In the genomic region with DNA sequence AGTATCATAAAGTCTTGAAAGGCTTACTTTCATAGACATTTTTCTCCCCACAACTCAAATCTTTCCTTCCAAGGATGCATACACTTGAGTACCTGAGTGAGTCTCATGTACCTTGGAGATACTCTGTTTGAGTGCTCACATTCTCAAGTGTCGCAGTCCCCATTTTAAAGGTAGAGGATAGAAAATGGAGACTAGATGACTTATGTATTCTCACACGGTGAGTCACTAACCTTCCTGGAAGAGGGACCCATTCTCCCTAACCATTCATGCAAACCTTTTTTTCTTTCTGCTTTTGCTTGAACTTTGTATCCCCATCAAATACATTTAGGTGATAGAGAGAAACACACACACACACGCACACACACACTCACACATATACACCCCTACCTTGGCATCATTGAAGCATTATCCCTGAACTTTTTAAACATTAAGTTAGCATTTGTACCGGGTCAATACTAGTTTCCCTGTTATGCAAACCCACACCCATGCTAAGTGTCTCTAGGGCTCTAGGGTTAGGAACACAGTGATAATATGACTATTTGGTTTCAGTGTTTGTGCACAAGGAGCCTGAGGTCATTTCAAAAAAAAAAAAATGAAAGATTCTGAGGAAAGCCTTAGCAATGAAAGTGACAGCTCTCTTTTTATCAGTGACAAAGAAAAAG, we compare ENCODE assay signal across 11 cellular contexts.
DNase-seq lines count a peak whose midpoint lies in the region; ATAC-seq lines count a peak whose summit lies in the region.
"Had no signal": no experiment of that assay in that cellular context is flagged by ENCODE, and none has a peak within 500 bp of the region (broad histone marks: within the 10 kb centered on the region; RNA-seq: fewer than 3 reads in every experiment).

No MANE protein-coding gene starts in this region.

- DNase-seq in left lobe of liver (ENCODE audit: low spot score) (no peak), H4 (ENCODE audit: low spot score) (no peak), amygdala (lab: John Stamatoyannopoulos, UW) (no peak)
- DNase-seq in effector CD4-positive, alpha-beta T cell, result no peak
- DNase-seq: activated naive CD4-positive, alpha-beta T cell treated with Interleukin-2 at 50 U/mL for 16 hours; mesenchymal stem cell; substantia nigra; T-helper 17 cell had no signal

- ATAC-seq in GM19023 (IDR thresholded peaks at IDR 0.05; ENCODE audit: unreplicated experiment) (peak; percentile 62), HG02571 (IDR thresholded peaks at IDR 0.05; ENCODE audit: unreplicated experiment) (peak; percentile 69), HG03575 (IDR thresholded peaks at IDR 0.05; ENCODE audit: extremely low read depth, insufficient number of reproducible peaks, low FRiP score, unreplicated experiment) (peak; percentile 52), left lobe of liver (peak; percentile 72)
- ATAC-seq: T-helper 17 cell had no signal
